22 cellular contexts compared by ENCODE assay signal in the genomic region with DNA sequence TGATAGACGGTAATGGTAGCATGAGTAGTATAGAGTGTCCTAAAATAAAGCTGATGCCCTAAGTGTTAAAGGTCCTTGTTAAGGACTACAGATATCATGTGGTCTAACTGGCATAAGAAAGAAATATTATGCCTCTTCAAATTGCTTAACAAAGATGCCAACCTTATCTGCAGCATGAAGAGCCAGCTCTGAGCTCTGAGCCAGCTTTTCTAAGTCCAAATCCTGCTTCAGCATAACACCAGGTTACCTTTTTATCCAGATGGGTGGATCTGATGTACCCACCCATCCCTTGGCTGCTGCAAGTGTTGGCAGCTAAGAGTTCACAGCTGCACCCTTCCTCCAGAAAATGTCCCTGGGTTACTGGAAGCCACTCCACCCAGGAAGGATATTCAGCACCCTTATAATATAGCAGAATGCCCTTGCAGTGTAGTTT.
"Had no signal": no experiment of that assay in that cellular context is flagged by ENCODE, and none has a peak within 500 bp of the region (broad histone marks: within the 10 kb centered on the region; RNA-seq: fewer than 3 reads in every experiment).

No MANE protein-coding gene starts in this region.

- ATAC-seq: HepG2 had no signal

- FAIRE-seq: HepG2 had no signal

- H3K4me1 ChIP-seq: SJSA1 had no signal

- DNase-seq: IMR-90, Karpas-422, KG1, MG63, NCI-H1092 treated with DMSO at 0.1 percent for 48 hours, NCI-H1417, NCI-H1436 treated with DMSO at 0.1 percent for 48 hours, NCI-H1694, NCI-H187 treated with DMSO at 0.1 percent for 48 hours, NCI-H2029 treated with DMSO at 0.1 percent for 48 hours, NCI-H2171, NCI-H226, NCI-H446, NCI-H510A, NCI-H524 treated with DMSO at 0.1 percent for 48 hours, NCI-H69, NCI-H774, SIG-M5 had no signal

- H3K4me3 ChIP-seq: MG63, SJSA1, SK-N-MC had no signal

- H3K27me3 ChIP-seq: MG63 had no signal

- H3K27ac ChIP-seq: RWPE1, SJSA1, SK-N-MC had no signal

- H3K9me3 ChIP-seq: MG63, SJSA1 had no signal
